1 cellular context compared by ENCODE assay signal in genomic region chr2:215680605-215681598, GRCh38.
TF ChIP-seq lines count a peak whose summit lies in the region.

No MANE protein-coding gene starts in this region.

TF ChIP-seq in HepG2, 621 proteins besides CTCF, POLR2A, EP300 and RAD21 (continued from another document and continues in another):
- TF ChIP-seq ZNF609 (CRISPR knock-in tag; IDR thresholded peaks at IDR 0.05; ENCODE audit: borderline replicate concordance) (peak; percentile 97), ZNF280B (CRISPR knock-in tag; IDR thresholded peaks at IDR 0.05; ENCODE audit: borderline replicate concordance) (no peak), SAP130 (CRISPR knock-in tag; IDR thresholded peaks at IDR 0.05; ENCODE audit: low read depth) (peak; percentile 87), ZNF766 (CRISPR knock-in tag; IDR thresholded peaks at IDR 0.05; ENCODE audit: borderline replicate concordance) (no peak), ZNF891 (CRISPR knock-in tag; IDR thresholded peaks at IDR 0.05) (no peak), SRY (CRISPR knock-in tag; IDR thresholded peaks at IDR 0.05) (no peak), CBFB (CRISPR knock-in tag; IDR thresholded peaks at IDR 0.05) (peak; percentile 99), SNAI1 (CRISPR knock-in tag; IDR thresholded peaks at IDR 0.05; ENCODE audit: borderline replicate concordance) (peak; percentile 65; the same call in 1 of the 2 replicates), ZNF619 (CRISPR knock-in tag; IDR thresholded peaks at IDR 0.05) (no peak), SNAPC4 (CRISPR knock-in tag; IDR thresholded peaks at IDR 0.05) (0 out of 2 replicates have a peak, but pooled peaks have one; percentile 58), AFF4 (CRISPR knock-in tag; IDR thresholded peaks at IDR 0.05) (no peak; the same call in 1 of the 2 replicates), TSC22D2 (CRISPR knock-in tag; IDR thresholded peaks at IDR 0.05; ENCODE audit: borderline replicate concordance) (no peak; the same call in 1 of the 2 replicates), ZNF382 (CRISPR knock-in tag; IDR thresholded peaks at IDR 0.05; ENCODE audit: borderline replicate concordance) (no peak), ELF1 (CRISPR knock-in tag; IDR thresholded peaks at IDR 0.05) (peak; percentile 78), ZNF350 (CRISPR knock-in tag; IDR thresholded peaks at IDR 0.05; ENCODE audit: borderline replicate concordance, low read depth) (no peak; the same call in 1 of the 2 replicates), ZNF431 (CRISPR knock-in tag; IDR thresholded peaks at IDR 0.05; ENCODE audit: borderline replicate concordance, low read depth) (no peak; the same call in 1 of the 2 replicates), ZSCAN25 (CRISPR knock-in tag; IDR thresholded peaks at IDR 0.05) (no peak; the same call in 1 of the 2 replicates), EZH2 (conservative IDR thresholded peaks at IDR 0.05; ENCODE audit: low read depth, low read length) (no peak), ZFX (CRISPR knock-in tag; IDR thresholded peaks at IDR 0.05; ENCODE audit: low read depth) (peak; percentile 63), KLF9 (CRISPR knock-in tag; IDR thresholded peaks at IDR 0.05; ENCODE audit: low read depth) (no peak), ZNF749 (CRISPR knock-in tag; IDR thresholded peaks at IDR 0.05; ENCODE audit: borderline replicate concordance) (peak; percentile 56; the same call in 1 of the 2 replicates), SMARCC2 (IDR thresholded peaks at IDR 0.05) (no peak), ZNF776 (CRISPR knock-in tag; IDR thresholded peaks at IDR 0.05) (no peak), RARA (CRISPR knock-in tag; IDR thresholded peaks at IDR 0.05) (peak; percentile 90), HDAC2 (CRISPR knock-in tag; IDR thresholded peaks at IDR 0.05) (peak; percentile 97), TCF7L2 (IDR thresholded peaks at IDR 0.05; ENCODE audit: low read depth, low read length) (peak; percentile 95), IKZF4 (CRISPR knock-in tag; IDR thresholded peaks at IDR 0.05; ENCODE audit: borderline replicate concordance, low read depth, not compliant biosample characterization) (no peak), ZNF775 (CRISPR knock-in tag; IDR thresholded peaks at IDR 0.05; ENCODE audit: borderline replicate concordance) (peak; percentile 14; the same call in 1 of the 2 replicates), ZNF513 (CRISPR knock-in tag; conservative IDR thresholded peaks at IDR 0.05) (no peak), PHB2 (IDR thresholded peaks at IDR 0.05; ENCODE audit: partially characterized antibody) (no peak), DR1 (CRISPR knock-in tag; IDR thresholded peaks at IDR 0.05) (no peak), MTF1 (CRISPR knock-in tag; IDR thresholded peaks at IDR 0.05) (no peak), FLYWCH1 (CRISPR knock-in tag; IDR thresholded peaks at IDR 0.05) (no peak)
- TF ChIP-seq, protein P1, sequence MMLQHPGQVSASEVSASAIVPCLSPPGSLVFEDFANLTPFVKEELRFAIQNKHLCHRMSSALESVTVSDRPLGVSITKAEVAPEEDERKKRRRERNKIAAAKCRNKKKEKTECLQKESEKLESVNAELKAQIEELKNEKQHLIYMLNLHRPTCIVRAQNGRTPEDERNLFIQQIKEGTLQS (CRISPR knock-in tag; IDR thresholded peaks at IDR 0.05), result peak; percentile 87
- TF ChIP-seq, protein P2, sequence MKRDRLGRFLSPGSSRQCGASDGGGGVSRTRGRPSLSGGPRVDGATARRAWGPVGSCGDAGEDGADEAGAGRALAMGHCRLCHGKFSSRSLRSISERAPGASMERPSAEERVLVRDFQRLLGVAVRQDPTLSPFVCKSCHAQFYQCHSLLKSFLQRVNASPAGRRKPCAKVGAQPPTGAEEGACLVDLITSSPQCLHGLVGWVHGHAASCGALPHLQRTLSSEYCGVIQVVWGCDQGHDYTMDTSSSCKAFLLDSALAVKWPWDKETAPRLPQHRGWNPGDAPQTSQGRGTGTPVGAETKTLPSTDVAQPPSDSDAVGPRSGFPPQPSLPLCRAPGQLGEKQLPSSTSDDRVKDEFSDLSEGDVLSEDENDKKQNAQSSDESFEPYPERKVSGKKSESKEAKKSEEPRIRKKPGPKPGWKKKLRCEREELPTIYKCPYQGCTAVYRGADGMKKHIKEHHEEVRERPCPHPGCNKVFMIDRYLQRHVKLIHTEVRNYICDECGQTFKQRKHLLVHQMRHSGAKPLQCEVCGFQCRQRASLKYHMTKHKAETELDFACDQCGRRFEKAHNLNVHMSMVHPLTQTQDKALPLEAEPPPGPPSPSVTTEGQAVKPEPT (CRISPR knock-in tag; IDR thresholded peaks at IDR 0.05; ENCODE audit: low read depth), result no peak
- TF ChIP-seq, protein P3, sequence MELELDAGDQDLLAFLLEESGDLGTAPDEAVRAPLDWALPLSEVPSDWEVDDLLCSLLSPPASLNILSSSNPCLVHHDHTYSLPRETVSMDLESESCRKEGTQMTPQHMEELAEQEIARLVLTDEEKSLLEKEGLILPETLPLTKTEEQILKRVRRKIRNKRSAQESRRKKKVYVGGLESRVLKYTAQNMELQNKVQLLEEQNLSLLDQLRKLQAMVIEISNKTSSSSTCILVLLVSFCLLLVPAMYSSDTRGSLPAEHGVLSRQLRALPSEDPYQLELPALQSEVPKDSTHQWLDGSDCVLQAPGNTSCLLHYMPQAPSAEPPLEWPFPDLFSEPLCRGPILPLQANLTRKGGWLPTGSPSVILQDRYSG (CRISPR knock-in tag; IDR thresholded peaks at IDR 0.05), result 0 out of 2 replicates have a peak, but pooled peaks have one; percentile 2
- TF ChIP-seq, protein P4, sequence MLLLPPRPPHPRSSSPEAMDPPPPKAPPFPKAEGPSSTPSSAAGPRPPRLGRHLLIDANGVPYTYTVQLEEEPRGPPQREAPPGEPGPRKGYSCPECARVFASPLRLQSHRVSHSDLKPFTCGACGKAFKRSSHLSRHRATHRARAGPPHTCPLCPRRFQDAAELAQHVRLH (CRISPR knock-in tag; IDR thresholded peaks at IDR 0.05; ENCODE audit: borderline replicate concordance, low read depth), result peak; percentile 86; the same call in 1 of the 2 replicates
- TF ChIP-seq, protein P5, sequence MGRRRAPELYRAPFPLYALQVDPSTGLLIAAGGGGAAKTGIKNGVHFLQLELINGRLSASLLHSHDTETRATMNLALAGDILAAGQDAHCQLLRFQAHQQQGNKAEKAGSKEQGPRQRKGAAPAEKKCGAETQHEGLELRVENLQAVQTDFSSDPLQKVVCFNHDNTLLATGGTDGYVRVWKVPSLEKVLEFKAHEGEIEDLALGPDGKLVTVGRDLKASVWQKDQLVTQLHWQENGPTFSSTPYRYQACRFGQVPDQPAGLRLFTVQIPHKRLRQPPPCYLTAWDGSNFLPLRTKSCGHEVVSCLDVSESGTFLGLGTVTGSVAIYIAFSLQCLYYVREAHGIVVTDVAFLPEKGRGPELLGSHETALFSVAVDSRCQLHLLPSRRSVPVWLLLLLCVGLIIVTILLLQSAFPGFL (CRISPR knock-in tag; IDR thresholded peaks at IDR 0.05), result no peak
